ENCODE assay signal across 1 cellular context in genomic region chr3:169907476-169907875, GRCh38.
TF ChIP-seq lines count a peak whose summit lies in the region.

No MANE protein-coding gene starts in this region.

TF ChIP-seq in GM23338, 12 proteins besides CTCF, POLR2A, EP300 and RAD21 (continued from another document):
- no peak for TF ChIP-seq ZNF462 (CRISPR knock-in tag; IDR thresholded peaks at IDR 0.05)
- no peak for TF ChIP-seq CREB1 (CRISPR knock-in tag; IDR thresholded peaks at IDR 0.05; ENCODE audit: low read depth)
- no peak for TF ChIP-seq EZH2phosphoT487 (IDR thresholded peaks at IDR 0.05; ENCODE audit: unreplicated experiment)
- TF ChIP-seq NANOG (IDR thresholded peaks at IDR 0.05; ENCODE audit: borderline replicate concordance), result no peak
TF ChIP-seq in GM23338: peak in this region for 0.
